1 cellular context compared by ENCODE assay signal in the genomic region with DNA sequence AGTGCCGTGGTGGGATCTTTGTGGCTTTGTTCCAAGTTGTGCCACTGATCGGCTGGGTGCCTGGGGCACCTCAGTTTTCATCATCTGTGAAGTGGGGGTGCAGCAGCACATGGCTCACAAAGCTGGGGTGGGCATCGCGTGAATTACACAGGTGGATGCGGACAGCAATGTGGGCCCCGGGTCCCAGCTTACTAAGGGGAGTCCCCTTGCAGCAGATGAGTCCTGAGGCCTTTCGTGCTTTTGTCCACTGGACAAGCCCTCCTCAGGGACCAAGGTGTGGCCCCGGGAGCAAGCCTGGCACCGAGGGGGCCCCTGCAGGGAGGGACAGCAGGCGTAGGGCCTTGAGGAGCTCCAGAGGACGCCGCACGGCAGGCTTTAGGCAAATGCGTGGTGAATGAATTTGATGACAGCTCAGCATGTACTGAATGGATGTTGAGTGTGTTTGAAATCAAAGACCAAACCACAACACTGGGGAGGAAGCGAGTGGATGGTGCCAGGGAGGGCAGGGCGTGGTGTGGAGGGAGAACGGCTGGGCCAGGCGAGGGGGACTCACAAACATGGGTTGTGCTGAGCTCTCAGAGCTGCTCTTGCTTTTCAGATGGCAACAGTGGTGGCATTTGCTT.
TF ChIP-seq lines count a peak whose summit lies in the region.

No MANE protein-coding gene starts in this region.

TF ChIP-seq in WTC11, 78 proteins besides CTCF, POLR2A, EP300 and RAD21 (continued from another document):
- TF ChIP-seq, protein P1, sequence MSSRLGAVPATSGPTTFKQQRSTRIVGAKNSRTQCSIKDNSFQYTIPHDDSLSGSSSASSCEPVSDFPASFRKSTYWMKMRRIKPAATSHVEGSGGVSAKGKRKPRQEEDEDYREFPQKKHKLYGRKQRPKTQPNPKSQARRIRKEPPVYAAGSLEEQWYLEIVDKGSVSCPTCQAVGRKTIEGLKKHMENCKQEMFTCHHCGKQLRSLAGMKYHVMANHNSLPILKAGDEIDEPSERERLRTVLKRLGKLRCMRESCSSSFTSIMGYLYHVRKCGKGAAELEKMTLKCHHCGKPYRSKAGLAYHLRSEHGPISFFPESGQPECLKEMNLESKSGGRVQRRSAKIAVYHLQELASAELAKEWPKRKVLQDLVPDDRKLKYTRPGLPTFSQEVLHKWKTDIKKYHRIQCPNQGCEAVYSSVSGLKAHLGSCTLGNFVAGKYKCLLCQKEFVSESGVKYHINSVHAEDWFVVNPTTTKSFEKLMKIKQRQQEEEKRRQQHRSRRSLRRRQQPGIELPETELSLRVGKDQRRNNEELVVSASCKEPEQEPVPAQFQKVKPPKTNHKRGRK (CRISPR knock-in tag; IDR thresholded peaks at IDR 0.05; ENCODE audit: borderline replicate concordance): no peak
- TF ChIP-seq FOXJ3 (CRISPR knock-in tag; IDR thresholded peaks at IDR 0.05; ENCODE audit: borderline replicate concordance): no peak
- TF ChIP-seq ZNF138 (CRISPR knock-in tag; conservative IDR thresholded peaks at IDR 0.05): no peak
